33 cellular contexts compared by ENCODE assay signal in the genomic region with DNA sequence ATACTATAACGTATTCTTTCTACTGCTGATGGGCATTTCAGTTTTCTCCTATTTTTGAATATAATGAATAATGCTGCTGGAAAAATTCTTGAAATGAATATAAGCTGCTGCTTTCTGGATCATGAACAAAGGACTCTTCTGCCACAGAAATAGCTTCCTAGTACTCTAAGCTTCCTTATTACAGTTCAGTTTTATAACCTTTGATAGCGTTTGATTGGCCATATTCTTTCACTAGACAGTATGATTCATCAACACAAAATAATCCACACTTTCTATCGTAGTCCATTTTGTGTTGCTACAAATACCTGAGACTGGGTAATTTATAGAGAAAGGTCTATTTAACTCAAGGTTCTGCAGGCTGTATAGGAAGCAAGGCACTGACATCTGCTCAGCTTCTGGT.
"Had no signal": no experiment of that assay in that cellular context is flagged by ENCODE, and none has a peak within 500 bp of the region (broad histone marks: within the 10 kb centered on the region; RNA-seq: fewer than 3 reads in every experiment).

No MANE protein-coding gene starts in this region.

- FAIRE-seq: RCC 7860 had no signal

- H3K4me2 ChIP-seq: PC-9, SK-N-SH had no signal

- H3K9ac ChIP-seq: SK-N-SH had no signal

- ATAC-seq: Panc1, Right ventricle myocardium inferior had no signal

- DNase-seq: Kasumi-1, KG1, MG63, NCI-H1048, NCI-H1092 treated with DMSO at 0.1 percent for 48 hours, NCI-H1105 treated with DMSO at 0.1 percent for 48 hours, NCI-H1417, NCI-H1436, NCI-H146, NCI-H1694, NCI-H187, NCI-H1930, NCI-H2029 treated with DMSO at 0.1 percent for 48 hours, NCI-H2081 treated with DMSO at 0.1 percent for 48 hours, NCI-H2107, NCI-H2171, NCI-H226, NCI-H446 treated with DMSO at 0.1 percent for 48 hours, NCI-H510A, NCI-H524, NCI-H526, NCI-H69, NCI-H748 treated with DMSO at 0.1 percent for 48 hours, NCI-H82, PC-9, SHP77 treated with DMSO at 0.1 percent for 48 hours, SK-N-SH, SW 1271 had no signal

- H3K36me3 ChIP-seq: MG63, SJSA1 had no signal

- H3K27ac ChIP-seq: PC-9, RWPE1, SJSA1 had no signal

- H3K4me3 ChIP-seq: MG63, PC-9, SJSA1 had no signal

- H2AFZ ChIP-seq: PC-9 had no signal

- H3K4me1 ChIP-seq: SJSA1 had no signal

- H3K9me3 ChIP-seq: SK-N-SH had no signal

- H3K27me3 ChIP-seq: MG63, SJSA1 had no signal
